ENCODE assay signal across 14 cellular contexts in genomic region chr7:48360574-48360973, GRCh38.
"Had no signal": no experiment of that assay in that cellular context is flagged by ENCODE, and none has a peak within 500 bp of the region (broad histone marks: within the 10 kb centered on the region; RNA-seq: fewer than 3 reads in every experiment).

No MANE protein-coding gene starts in this region.

- ATAC-seq: activated CD8-positive, alpha-beta T cell treated with anti-CD3 and anti-CD28 coated beads, Interleukin-2, amount 10 ng/mL, durations not matched to agents 7 days and 5 days; heart left ventricle; left lobe of liver; pancreas; WTC11 had no signal

- DNase-seq: activated CD4-positive, alpha-beta T cell treated with anti-CD3 and anti-CD28 coated beads for 48 hours; activated CD8-positive, alpha-beta memory T cell treated with anti-CD3 and anti-CD28 coated beads, Interleukin-2, amount 50 U/mL, for 48 hours; activated CD8-positive, alpha-beta T cell treated with anti-CD3 and anti-CD28 coated beads, Interleukin-2, amount 10 ng/mL, durations not matched to agents 7 days and 5 days; activated naive CD8-positive, alpha-beta T cell treated with anti-CD3 and anti-CD28 coated beads, Interleukin-2, amount 10 ng/mL, durations not matched to agents 7 days and 5 days; anterior cingulate cortex; effector memory CD4-positive, alpha-beta T cell; heart left ventricle; islet precursor cell; pancreas had no signal

- H3K27ac ChIP-seq: cardiac muscle cell, coronary artery, heart left ventricle, pancreas, tibial nerve had no signal

- H3K36me3 ChIP-seq: cardiac muscle cell, heart left ventricle, pancreas, tibial nerve had no signal

- H3K4me1 ChIP-seq: heart left ventricle, pancreas, tibial nerve had no signal

- H3K4me3 ChIP-seq: cardiac muscle cell, coronary artery, heart left ventricle, pancreas, tibial nerve had no signal

- H3K9me3 ChIP-seq: heart left ventricle, pancreas, tibial nerve had no signal

- H3K27me3 ChIP-seq: cardiac muscle cell, heart left ventricle, pancreas, tibial nerve had no signal
